Comparison of ENCODE assay signal across 18 cellular contexts in genomic region chr13:25860862-25861261, GRCh38.
A peak's percentile ranks its signal among the peaks of the same experiment; 100 is the strongest.
DNase-seq lines count a peak whose midpoint lies in the region; TF ChIP-seq lines count a peak whose summit lies in the region.
"Had no signal": no experiment of that assay in that cellular context is flagged by ENCODE, and none has a peak within 500 bp of the region (broad histone marks: within the 10 kb centered on the region; RNA-seq: fewer than 3 reads in every experiment).

No MANE protein-coding gene starts in this region.

- TF ChIP-seq CTCF in astrocyte of the cerebellum (IDR thresholded peaks at IDR 0.05; ENCODE audit: low read depth, low read length, missing control alignments): no peak

- no peak overlapping the region for H3K4me3 ChIP-seq in astrocyte of the cerebellum (ENCODE audit: low read depth, low read length)
- H3K4me3 ChIP-seq: body of pancreas, gastrocnemius medialis, lung, prostate gland had no signal

- DNase-seq in LHCN-M2 (ENCODE audit: low read depth) (peak; percentile 74), astrocyte of the cerebellum (ENCODE audit: low read depth) (peak; percentile 73), fibroblast of the conjunctiva (ENCODE audit: low read depth) (peak; percentile 5), NCI-H82 (lab: John Stamatoyannopoulos, UW) (no peak), middle frontal gyrus (ENCODE audit: extremely low spot score, low spot score) (no peak), HuH-7 (ENCODE audit: low spot score) (no peak), NCI-H187 treated with DMSO at 0.1 percent for 48 hours (lab: John Stamatoyannopoulos, UW) (no peak)
- DNase-seq: activated CD8-positive, alpha-beta memory T cell treated with anti-CD3 and anti-CD28 coated beads, Interleukin-2, amount 10 ng/mL, durations not matched to agents 7 days and 5 days; body of pancreas; DND-41; gastrocnemius medialis; naive thymus-derived CD8-positive, alpha-beta T cell; NCI-H146; NCI-H2227 treated with DMSO at 0.1 percent for 48 hours; SHP77 treated with DMSO at 0.1 percent for 48 hours; stimulated activated naive B cell treated with anti-CD40 and anti-IgM and Interleukin-4, amounts not matched to agents 10 μg/mL and 1 μg/mL and 100 μg/mL, for 72 hours had no signal

- in situ Hi-C loops in astrocyte of the cerebellum (cut with HindIII; ENCODE audit: low sequenced_read_pairs): no loop called here

Comparison
In these comparisons a context has a peak if more than half of its experiments do, and no peak if none do; other contexts are left out.
1. DNase-seq: peak in LHCN-M2 (single experiment), astrocyte of the cerebellum (single experiment) and fibroblast of the conjunctiva (single experiment); none in NCI-H82 (single experiment), middle frontal gyrus (single experiment), HuH-7 (single experiment) and NCI-H187 treated with DMSO at 0.1 percent for 48 hours (single experiment).